Comparison of ENCODE assay signal across 27 cellular contexts in genomic region chr20:10714236-10714975, GRCh38. TPM values are rescaled to one million over a fixed set of nuclear protein-coding genes. Genes with fewer than 3 reads are reported as not detected.
DNase-seq lines count a peak whose midpoint lies in the region; ATAC-seq, FAIRE-seq and TF ChIP-seq lines count a peak whose summit lies in the region.
"Had no signal": no experiment of that assay in that cellular context is flagged by ENCODE, and none has a peak within 500 bp of the region (broad histone marks: within the 10 kb centered on the region; RNA-seq: fewer than 3 reads in every experiment).

No MANE protein-coding gene starts in this region.

- H4K20me1 ChIP-seq in GM12878 (ENCODE audit: control insufficient read depth, insufficient read depth), result no peaks in the 10 kb centered on the region
- H4K20me1 ChIP-seq in osteoblast (ENCODE audit: insufficient read depth, low read length), result no peaks in the 10 kb centered on the region

- SMC1A ChIA-PET in GM12878 (lab: Charles Lee; ENCODE audit: uncharacterized antibody, unreplicated experiment), result interaction anchor here (1.0 kb wide), 1 partner anchor 92 kb away, joined by 3 read pairs; no protein-coding TSS in a partner anchor

- H3K36me3 ChIP-seq in HUES48 (ENCODE audit: control insufficient read depth, insufficient read depth, low read length), result no peaks in the 10 kb centered on the region
- no peaks in the 10 kb centered on the region for H3K36me3 ChIP-seq in GM12878 (ENCODE audit: control insufficient read depth in 2 of 2, insufficient read depth in 2 of 2, low read length in 1 of 2)
- H3K36me3 ChIP-seq in osteoblast (ENCODE audit: insufficient read depth, low read length), result no peaks in the 10 kb centered on the region
- H3K36me3 ChIP-seq: tibial nerve had no signal

- TF ChIP-seq CTCF in GM12878 (IDR thresholded peaks at IDR 0.05 in 2 of 3, conservative IDR thresholded peaks at IDR 0.05 in 1 of 3; ENCODE audit: control insufficient read depth in 2 of 3, extremely low read depth in 1 of 3, insufficient read depth in 1 of 3, low read depth in 3 of 3, low read length in 3 of 3), result no peak
- no peak for TF ChIP-seq CTCF in osteoblast (IDR thresholded peaks at IDR 0.05; ENCODE audit: extremely low read depth, low read depth, low read length)
- TF ChIP-seq CTCF in D721Med (IDR thresholded peaks at IDR 0.05; ENCODE audit: insufficient read depth, missing control alignments), result no peak

- no peak overlapping the region for H3K4me2 ChIP-seq in GM12878 (ENCODE audit: control insufficient read depth, insufficient read depth)
- H3K4me2 ChIP-seq in osteoblast (ENCODE audit: insufficient read depth, low read length), result no peak overlapping the region
- H3K4me2 ChIP-seq: hepatocyte had no signal

- in situ Hi-C loops in GM12878 (cut with MboI), result no loop called here

- no peak for TF ChIP-seq EP300 in GM12878 (IDR thresholded peaks at IDR 0.05; ENCODE audit: borderline replicate concordance in 1 of 2, control insufficient read depth in 1 of 2, low read depth in 2 of 2, low read length in 2 of 2)

- POLR2A ChIA-PET in GM12878 (lab: Charles Lee), result no interaction called here

- H3K9ac ChIP-seq in HUES48 (ENCODE audit: low read depth, low read length) (peak overlapping the region; percentile 15; the same call in 1 of the 2 replicates), GM12878 (ENCODE audit: control insufficient read depth, insufficient read depth, low read length) (no peak overlapping the region)

- ATAC-seq in GM18907 (IDR thresholded peaks at IDR 0.05; ENCODE audit: unreplicated experiment) (peak; percentile 48), GM12878 (peak; percentile 66)
- ATAC-seq: activated CD4-positive, CD25-positive, alpha-beta regulatory T cell treated with anti-CD3 and anti-CD28 coated beads, Interleukin-2, amount 50 U/mL, for 24 hours; activated CD8-positive, alpha-beta T cell treated with anti-CD3 and anti-CD28 coated beads for 36 hours; body of pancreas; left ventricle myocardium superior had no signal

- H3K27ac ChIP-seq in HUES48 (ENCODE audit: low read depth, low read length) (no peak overlapping the region), GM12878 (ENCODE audit: control insufficient read depth, insufficient read depth) (no peak overlapping the region), osteoblast (ENCODE audit: low read depth, low read length) (peak overlapping the region; percentile 25)
- H3K27ac ChIP-seq: hepatocyte, tibial nerve had no signal

- CTCF ChIA-PET in GM12878 (lab: Yijun Ruan, JAX), result no interaction called here

- TF ChIP-seq POLR2A in GM12878 (IDR thresholded peaks at IDR 0.05; ENCODE audit: low read depth, low read length) (no peak), GM12891 (IDR thresholded peaks at IDR 0.05; ENCODE audit: low read depth, low read length) (no peak)

- intact Hi-C loops in GM12878 (cut with micrococcal nuclease; ENCODE audit: unreplicated experiment), result no loop called here

- no peak for TF ChIP-seq RAD21 in GM12878 (IDR thresholded peaks at IDR 0.05; ENCODE audit: insufficient read depth, low read depth, low read length)

- FAIRE-seq in GM12878 (lab: Jason Lieb, UNC) (no peak), GM12891 (lab: Jason Lieb, UNC) (no peak), D721Med (lab: Jason Lieb, UNC) (no peak)

- no TSS peak for BruUV-seq in GM12878 (replicated peaks; lab: Mats Ljungman, UMichigan)

- no peaks in the 10 kb centered on the region for H3K9me3 ChIP-seq in HUES48 (ENCODE audit: control insufficient read depth, insufficient read depth, low read length)
- H3K9me3 ChIP-seq in GM12878 (replicated peaks; ENCODE audit: control insufficient read depth, insufficient read depth, low read length), result no peaks in the 10 kb centered on the region
- H3K9me3 ChIP-seq in osteoblast (ENCODE audit: low read depth, low read length), result no peaks in the 10 kb centered on the region
- H3K9me3 ChIP-seq: body of pancreas, mucosa of descending colon, tibial nerve had no signal

- RAD21 ChIA-PET in GM12878 (lab: Charles Lee; ENCODE audit: unreplicated experiment), result no interaction called here

- no peak for DNase-seq in GM12878 (ENCODE audit: low read depth, low spot score)
- no peak for DNase-seq in osteoblast (ENCODE audit: insufficient read length, low spot score, missing footprints)
- no peak for DNase-seq in NCI-H146 (lab: John Stamatoyannopoulos, UW)
- no peak for DNase-seq in GM12891 (ENCODE audit: insufficient read length, low spot score)
- no peak for DNase-seq in D721Med (ENCODE audit: insufficient read length, low spot score)
- DNase-seq in H4 (ENCODE audit: low spot score), result no peak
- DNase-seq: activated CD8-positive, alpha-beta T cell treated with anti-CD3 and anti-CD28 coated beads for 36 hours; activated effector memory CD4-positive, alpha-beta T cell treated with Interleukin-2 at 50 U/mL for 16 hours; activated naive CD8-positive, alpha-beta T cell treated with anti-CD3 and anti-CD28 coated beads for 36 hours; activated T-cell treated with anti-CD3 and anti-CD28 coated beads for 4 hours; body of pancreas; effector CD4-positive, alpha-beta T cell; erythroblast; left ventricle myocardium superior; mucosa of descending colon; NCI-H1105; NCI-H2029 treated with DMSO at 0.1 percent for 48 hours; NCI-H226; NCI-H748 treated with DMSO at 0.1 percent for 48 hours; nephron progenitor cell; stimulated activated CD8-positive, alpha-beta memory T cell treated with anti-CD3 and anti-CD28 coated beads, Interleukin-4, amount 100 ng/mL, for 48 hours had no signal

- no peak overlapping the region for H2AFZ ChIP-seq in GM12878 (ENCODE audit: control insufficient read depth, low read depth, low read length)
- no peak overlapping the region for H2AFZ ChIP-seq in osteoblast (ENCODE audit: low read length)
- H2AFZ ChIP-seq: hepatocyte had no signal

- no peaks in the 10 kb centered on the region for H3K27me3 ChIP-seq in HUES48 (ENCODE audit: control insufficient read depth, insufficient read depth, low read length)
- H3K27me3 ChIP-seq in GM12878 (replicated peaks in 1 of 2; ENCODE audit: control insufficient read depth in 2 of 2, insufficient read depth in 2 of 2, low read length in 1 of 2), result no peaks in the 10 kb centered on the region
- no peaks in the 10 kb centered on the region for H3K27me3 ChIP-seq in osteoblast (ENCODE audit: insufficient read depth, low read length)
- H3K27me3 ChIP-seq: body of pancreas, hepatocyte, tibial nerve had no signal

- H3K4me3 ChIP-seq in HUES48 (ENCODE audit: low read depth, low read length) (no peak overlapping the region), GM12878 (no peak overlapping the region), osteoblast (ENCODE audit: insufficient read depth, low read length) (no peak overlapping the region)
- H3K4me3 ChIP-seq: body of pancreas, hepatocyte, mucosa of descending colon, tibial nerve had no signal

- H3K79me2 ChIP-seq in GM12878 (ENCODE audit: control insufficient read depth, insufficient read depth, low read length) (no peaks in the 10 kb centered on the region), osteoblast (ENCODE audit: insufficient read depth, low read length) (no peaks in the 10 kb centered on the region)
- H3K79me2 ChIP-seq: hepatocyte had no signal

- H3K4me1 ChIP-seq in HUES48 (ENCODE audit: control insufficient read depth, insufficient read depth, low read length), result peaks cover 30% of the 10 kb centered on the region
- no peaks in the 10 kb centered on the region for H3K4me1 ChIP-seq in GM12878 (ENCODE audit: control insufficient read depth, insufficient read depth, low read length)
- peaks cover 40% of the 10 kb centered on the region for H3K4me1 ChIP-seq in osteoblast (ENCODE audit: insufficient read depth, low read length)
- H3K4me1 ChIP-seq: tibial nerve had no signal

TF ChIP-seq in GM12878, 131 proteins besides CTCF, POLR2A, EP300 and RAD21 (continues in another document):
- TF ChIP-seq ETV6 (conservative IDR thresholded peaks at IDR 0.05 in 1 of 2, IDR thresholded peaks at IDR 0.05 in 1 of 2; ENCODE audit: borderline replicate concordance in 1 of 2, low read depth in 1 of 2), result no peak
- TF ChIP-seq YBX1 (IDR thresholded peaks at IDR 0.05), result no peak
- no peak for TF ChIP-seq KDM1A (IDR thresholded peaks at IDR 0.05; ENCODE audit: borderline replicate concordance)
- TF ChIP-seq CREM (IDR thresholded peaks at IDR 0.05; ENCODE audit: low read depth), result no peak
- no peak for TF ChIP-seq ZNF217 (IDR thresholded peaks at IDR 0.05)

TF ChIP-seq in GM12891, 5 proteins besides CTCF, POLR2A, EP300 and RAD21:
- TF ChIP-seq POLR2AphosphoS5 (IDR thresholded peaks at IDR 0.05; ENCODE audit: low read depth, low read length) (no peak), TAF1 (IDR thresholded peaks at IDR 0.05; ENCODE audit: low read depth, low read length) (no peak), POU2F2 (IDR thresholded peaks at IDR 0.05; ENCODE audit: low read depth, low read length) (no peak), SPI1 (IDR thresholded peaks at IDR 0.05; ENCODE audit: low read depth, low read length) (no peak), PAX5 (IDR thresholded peaks at IDR 0.05; ENCODE audit: insufficient read depth, low read length, severe bottlenecking) (no peak)

RNA-seq across cellular contexts. Expression of gene JAG1, which starts 40.6 kb away (rescaled TPM):
- 19.2 and 20.7 TPM in 2 replicates for total RNA-seq in GM12878 (2013; cell fraction: nucleolus; rRNA removed)
- total RNA-seq in GM12878 (2014; rRNA removed) (2.1 and 2.5 TPM in 2 replicates), GM12878 (2014; rRNA removed; fragmentation: Illumina TruSeq; extraction: Trizol) (1.3 TPM in 2 replicates), GM12878 (2021) (3.1 and 3.2 TPM in 2 replicates), osteoblast (49.2 and 60.1 TPM in 2 replicates)
- 0.98 TPM for polyA plus RNA-seq in GM12878 (2011; ENCODE audit: low read depth)
- polyA plus RNA-seq in GM12878 (2011; rRNA removed) (5.0 and 6.9 TPM in 2 replicates), GM12878 (2014; fragmentation: Illumina TruSeq; extraction: Trizol) (1.4 and 2.2 TPM in 2 replicates), GM12878 (2014; fragmentation: Nextera tagmentation; extraction: Ambion mirVana) (1 to 10 TPM in 1 of 2 experiments, under 1 TPM in 1; 0.66 to 1.0 TPM), GM12878 (2014; rRNA removed) (2.0 and 2.2 TPM in 2 replicates), GM12878 (2016; fragmentation: Nextera tagmentation; extraction: Ambion mirVana) (1 to 10 TPM; 1.1 to 1.6 TPM)
- polyA plus RNA-seq in GM12878 (2011; cell fraction: cytosol; rRNA removed), result 6.0 and 8.3 TPM in 2 replicates
- 25.9 and 26.5 TPM in 2 replicates for polyA plus RNA-seq in GM12878 (2011; cell fraction: nucleus; rRNA removed)
- 2.4 and 5.1 TPM in 2 replicates for polyA plus RNA-seq in GM12878 (2012)
- 23.6 and 27.0 TPM in 2 replicates for polyA minus RNA-seq in GM12878 (2011; rRNA and poly(A)+ RNA removed)
- 7.1 and 8.8 TPM in 2 replicates for polyA minus RNA-seq in GM12878 (2011; cell fraction: cytosol; rRNA and poly(A)+ RNA removed)
- 21.8 and 23.7 TPM in 2 replicates for polyA minus RNA-seq in GM12878 (2011; cell fraction: nucleus; rRNA and poly(A)+ RNA removed)
- 3.3 TPM for polyA plus RNA-seq in GM12891 (2012; ENCODE audit: low read depth, missing spikeins)
- total RNA-seq in H4 (2014; rRNA removed; shearing (Covaris generic)), result 8.4 and 9.9 TPM in 2 replicates
- polyA plus RNA-seq: IgD-negative memory B cell had no signal
